ENCODE assay signal across 18 cellular contexts in the genomic region with DNA sequence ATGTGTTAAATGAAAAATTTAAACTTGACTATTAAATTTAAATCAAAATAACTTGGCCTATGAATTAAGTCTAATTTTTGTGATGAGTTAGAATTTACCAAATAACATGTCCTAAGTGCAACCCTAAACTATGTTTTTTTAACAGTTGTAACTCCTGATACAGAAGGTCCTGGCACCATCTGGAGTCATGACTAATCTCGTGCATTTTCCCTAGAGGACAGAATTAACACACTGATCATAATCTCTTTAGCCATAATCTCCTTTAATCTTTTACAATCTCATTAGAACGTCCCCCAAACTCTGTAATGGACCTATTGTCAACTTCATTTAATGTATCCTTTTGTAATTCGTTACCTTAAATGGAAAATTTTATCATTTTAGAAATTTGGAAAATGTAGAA.
DNase-seq lines count a peak whose midpoint lies in the region; ATAC-seq and TF ChIP-seq lines count a peak whose summit lies in the region.
"Had no signal": no experiment of that assay in that cellular context is flagged by ENCODE, and none has a peak within 500 bp of the region (broad histone marks: within the 10 kb centered on the region; RNA-seq: fewer than 3 reads in every experiment).

No MANE protein-coding gene starts in this region.

- no peak overlapping the region for H3K23ac ChIP-seq in mesendoderm (ENCODE audit: low read length)

- H3K4me1 ChIP-seq in mesendoderm (ENCODE audit: control insufficient read depth, low read depth, low read length) = no peaks in the 10 kb centered on the region
- H3K4me1 ChIP-seq: BE2C, gastroesophageal sphincter had no signal

- no peaks in the 10 kb centered on the region for H3K27me3 ChIP-seq in mesendoderm (ENCODE audit: insufficient read depth, low read length, poor library complexity)
- H3K27me3 ChIP-seq: BE2C, dorsolateral prefrontal cortex, gastroesophageal sphincter had no signal

- no peak overlapping the region for H4K8ac ChIP-seq in mesendoderm (ENCODE audit: low read depth, low read length)

- intact Hi-C loops in lower leg skin (cut with DNase I; ENCODE audit: low total_unique reads) = no loop called here

- H3K9ac ChIP-seq in mesendoderm (ENCODE audit: low read length) = no peak overlapping the region

- H3K79me2 ChIP-seq in mesendoderm (ENCODE audit: control insufficient read depth, insufficient read depth, low read length) = no peaks in the 10 kb centered on the region

- H3K18ac ChIP-seq in mesendoderm (ENCODE audit: low read length) = no peak overlapping the region

- no peak overlapping the region for H4K5ac ChIP-seq in mesendoderm (ENCODE audit: low read length)

- TF ChIP-seq CTCF in NB4 (IDR thresholded peaks at IDR 0.05; ENCODE audit: low read depth, low read length) = no peak
- no peak for TF ChIP-seq CTCF in cardiac fibroblast (IDR thresholded peaks at IDR 0.05; ENCODE audit: low read depth, low read length)
- no peak for TF ChIP-seq CTCF in lower leg skin (IDR thresholded peaks at IDR 0.05)

- DNase-seq in Daoy (ENCODE audit: low read depth) (peak; percentile 50), NB4 (ENCODE audit: low read depth) (peak; percentile 27), cardiac fibroblast (ENCODE audit: low read depth in 2 of 2) (peak; percentile 21 to 73), mesendoderm (peak; percentile 64), lower leg skin (ENCODE audit: low spot score in 2 of 2) (no peak), HUDEP-2 (lab: John Stamatoyannopoulos, UW; ENCODE audit: unreplicated experiment in 76 of 76) (no peak)
- DNase-seq in activated CD4-positive, CD25-positive, alpha-beta regulatory T cell (lab: John Stamatoyannopoulos, UW) = no peak
- DNase-seq: activated CD4-positive, CD25-positive, alpha-beta regulatory T cell treated with anti-CD3 and anti-CD28 coated beads, Interleukin-2, amount 50 U/mL, for 72 hours; BE2C; dorsolateral prefrontal cortex; naive B cell; OCI-M1; retina; stimulated activated naive CD8-positive, alpha-beta T cell treated with anti-CD3 and anti-CD28 coated beads, Interleukin-15, Interleukin-2, amounts not matched to agents 100 U/mL and 50 U/mL, for 24 hours; T-cell had no signal

- no peak for ATAC-seq in GM21576 (IDR thresholded peaks at IDR 0.05; ENCODE audit: unreplicated experiment)
- ATAC-seq: gastroesophageal sphincter; stimulated activated naive CD8-positive, alpha-beta T cell treated with anti-CD3 and anti-CD28 coated beads, Interleukin-15, Interleukin-2, amounts not matched to agents 100 U/mL and 50 U/mL, for 24 hours; T-cell had no signal

- H3K4me3 ChIP-seq in NB4 (ENCODE audit: low read depth, low read length) (no peak overlapping the region), cardiac fibroblast (replicated peaks in 1 of 2; ENCODE audit: low read depth in 2 of 2, low read length in 2 of 2) (no peak overlapping the region), mesendoderm (ENCODE audit: low read length) (no peak overlapping the region), lower leg skin (ENCODE audit: low read depth, poor library complexity, severe bottlenecking) (no peak overlapping the region)
- H3K4me3 ChIP-seq: dorsolateral prefrontal cortex, gastroesophageal sphincter had no signal

- no peak overlapping the region for H3K4ac ChIP-seq in mesendoderm (ENCODE audit: low read depth, low read length)

- H3K4me2 ChIP-seq in mesendoderm (ENCODE audit: low read length) = no peak overlapping the region

- no peak overlapping the region for H2BK15ac ChIP-seq in mesendoderm (replicated peaks; ENCODE audit: low read depth)

- H2BK5ac ChIP-seq in mesendoderm (ENCODE audit: low read length) = no peak overlapping the region

- H2BK120ac ChIP-seq in mesendoderm (ENCODE audit: low read depth, low read length) = no peak overlapping the region

- no peak overlapping the region for H2AK5ac ChIP-seq in mesendoderm (ENCODE audit: low read length)

- no peak overlapping the region for H3K56ac ChIP-seq in mesendoderm (ENCODE audit: low read length)

- H3K36me3 ChIP-seq in mesendoderm (ENCODE audit: control insufficient read depth, insufficient read depth, low read length) = no peaks in the 10 kb centered on the region
- H3K36me3 ChIP-seq: BE2C, gastroesophageal sphincter had no signal

- TF ChIP-seq POLR2A in NB4 (IDR thresholded peaks at IDR 0.05; ENCODE audit: extremely low read depth, insufficient read length) (no peak), lower leg skin (IDR thresholded peaks at IDR 0.05) (no peak)

- WGBS in mesendoderm (ENCODE audit: extremely low coverage, insufficient coverage, low lambda C conversion rate) = no CpG with 5 or more reads among the region's 3 CpGs
- WGBS in lower leg skin, 2 donors = 40 to 42% methylated on average over 3 of the region's 3 CpGs

- no peaks in the 10 kb centered on the region for H3K79me1 ChIP-seq in mesendoderm (ENCODE audit: low read length)

- H3K27ac ChIP-seq in mesendoderm (ENCODE audit: low read depth, low read length) = no peak overlapping the region
- H3K27ac ChIP-seq: dorsolateral prefrontal cortex, gastroesophageal sphincter, HL-60 had no signal

Comparison
In these comparisons a context has a peak if more than half of its experiments do, and no peak if none do; other contexts are left out.
1. DNase-seq: peak in Daoy (single experiment), NB4 (single experiment), cardiac fibroblast (2 of 2) and mesendoderm (single experiment); none in lower leg skin (0 of 2), HUDEP-2 (0 of 76) and activated CD4-positive, CD25-positive, alpha-beta regulatory T cell (0 of 4).